ENCODE assay signal across 33 cellular contexts in genomic region chr11:128872094-128872493, GRCh38. TPM values are rescaled to one million over a fixed set of nuclear protein-coding genes. Genes with fewer than 3 reads are reported as not detected.
"Had no signal": no experiment of that assay in that cellular context is flagged by ENCODE, and none has a peak within 500 bp of the region (broad histone marks: within the 10 kb centered on the region; RNA-seq: fewer than 3 reads in every experiment).

No MANE protein-coding gene starts in this region.

- H3K36me3 ChIP-seq: adrenal gland, MG63, WERI-Rb-1 had no signal

- H3K4me1 Mint-ChIP-seq: activated CD4-positive, alpha-beta T cell treated with anti-CD3 and anti-CD28 coated beads, Interleukin-2, amount 10 ng/mL, durations not matched to agents 24 days and 14 days; activated naive CD4-positive, alpha-beta T cell treated with anti-CD3 and anti-CD28 coated beads, Interleukin-2, amount 50 U/mL, for 24 hours; activated T-helper 17 cell treated with anti-CD3 and anti-CD28 coated beads, Interleukin-2, amount 50 U/mL, for 72 hours had no signal

- H3K36me3 Mint-ChIP-seq: activated naive CD4-positive, alpha-beta T cell treated with anti-CD3 and anti-CD28 coated beads, Interleukin-2, amount 50 U/mL, for 24 hours; brain had no signal

- DNase-seq: activated CD4-positive, alpha-beta T cell treated with anti-CD3 and anti-CD28 coated beads, Interleukin-2, amount 10 ng/mL, durations not matched to agents 24 days and 14 days; activated CD4-positive, alpha-beta T cell treated with anti-CD3 and anti-CD28 coated beads, Interleukin-2, amount 50 U/mL, for 4 hours; activated CD8-positive, alpha-beta T cell treated with anti-CD3 and anti-CD28 coated beads for 36 hours; activated effector memory CD4-positive, alpha-beta T cell treated with anti-CD3 and anti-CD28 coated beads, Interleukin-2, amount 50 U/mL, for 16 hours; activated naive CD4-positive, alpha-beta T cell; activated T-cell treated with anti-CD3 and anti-CD28 coated beads, Interleukin-2, amount 50 U/mL, for 1 hour; activated T-cell treated with anti-CD3 and anti-CD28 coated beads, Interleukin-2, amount 50 U/mL, for 72 hours; adrenal gland; central memory CD4-positive, alpha-beta T cell; Kasumi-1; KBM-7; MG63; NCI-H1048; NCI-H1105 treated with DMSO at 0.1 percent for 48 hours; NCI-H1436; NCI-H1694; NCI-H2029; NCI-H345; NCI-H524 treated with DMSO at 0.1 percent for 48 hours; PC-9; SIG-M5; T1000; WERI-Rb-1 had no signal

- H3K4me3 ChIP-seq: adrenal gland, MG63, PC-9 had no signal

- H3K9me3 Mint-ChIP-seq: activated CD4-positive, alpha-beta T cell treated with anti-CD3 and anti-CD28 coated beads, Interleukin-2, amount 10 ng/mL, durations not matched to agents 24 days and 14 days; activated CD8-positive, alpha-beta T cell treated with anti-CD3 and anti-CD28 coated beads for 36 hours; activated naive CD4-positive, alpha-beta T cell treated with anti-CD3 and anti-CD28 coated beads, Interleukin-2, amount 50 U/mL, for 24 hours; activated T-cell treated with anti-CD3 and anti-CD28 coated beads, Interleukin-2, amount 50 U/mL, for 72 hours; activated T-helper 17 cell treated with anti-CD3 and anti-CD28 coated beads, Interleukin-2, amount 50 U/mL, for 72 hours had no signal

- ATAC-seq: activated CD8-positive, alpha-beta T cell treated with anti-CD3 and anti-CD28 coated beads for 36 hours; activated T-cell treated with anti-CD3 and anti-CD28 coated beads, Interleukin-2, amount 50 U/mL, for 72 hours; activated T-helper 17 cell treated with anti-CD3 and anti-CD28 coated beads, Interleukin-2, amount 50 U/mL, for 72 hours; Right ventricle myocardium inferior had no signal

- H2AFZ ChIP-seq: PC-9 had no signal

- H3K4me1 ChIP-seq: adrenal gland had no signal

- H3K27ac Mint-ChIP-seq: activated CD4-positive, alpha-beta T cell treated with anti-CD3 and anti-CD28 coated beads, Interleukin-2, amount 10 ng/mL, durations not matched to agents 24 days and 14 days; activated CD8-positive, alpha-beta T cell treated with anti-CD3 and anti-CD28 coated beads for 36 hours; activated naive CD4-positive, alpha-beta T cell treated with anti-CD3 and anti-CD28 coated beads, Interleukin-2, amount 50 U/mL, for 24 hours; activated T-cell treated with anti-CD3 and anti-CD28 coated beads, Interleukin-2, amount 50 U/mL, for 72 hours; activated T-helper 17 cell treated with anti-CD3 and anti-CD28 coated beads, Interleukin-2, amount 50 U/mL, for 72 hours had no signal

- H3K27ac ChIP-seq: adrenal gland, PC-9, RWPE1, WERI-Rb-1 had no signal

- H3K9me3 ChIP-seq: adrenal gland, MG63 had no signal

- H3K27me3 Mint-ChIP-seq: activated naive CD4-positive, alpha-beta T cell treated with anti-CD3 and anti-CD28 coated beads, Interleukin-2, amount 50 U/mL, for 24 hours had no signal

- H3K27me3 ChIP-seq: adrenal gland, MG63 had no signal

- H3K4me3 Mint-ChIP-seq: activated CD4-positive, alpha-beta T cell treated with anti-CD3 and anti-CD28 coated beads, Interleukin-2, amount 10 ng/mL, durations not matched to agents 24 days and 14 days; activated CD8-positive, alpha-beta T cell treated with anti-CD3 and anti-CD28 coated beads for 36 hours; activated naive CD4-positive, alpha-beta T cell treated with anti-CD3 and anti-CD28 coated beads, Interleukin-2, amount 50 U/mL, for 24 hours; activated T-cell treated with anti-CD3 and anti-CD28 coated beads, Interleukin-2, amount 50 U/mL, for 72 hours; activated T-helper 17 cell treated with anti-CD3 and anti-CD28 coated beads, Interleukin-2, amount 50 U/mL, for 72 hours had no signal

- H3K4me2 ChIP-seq: PC-9 had no signal

RNA-seq across cellular contexts. Expression of gene KCNJ1, which starts 5.0 kb away (rescaled TPM):
- total RNA-seq: activated CD4-positive, alpha-beta T cell treated with anti-CD3 and anti-CD28 coated beads, Interleukin-2, amount 10 ng/mL, durations not matched to agents 24 days and 14 days; activated CD8-positive, alpha-beta memory T cell treated with anti-CD3 and anti-CD28 coated beads for 36 hours; activated CD8-positive, alpha-beta T cell treated with anti-CD3 and anti-CD28 coated beads for 36 hours; activated T-cell treated with anti-CD3 and anti-CD28 coated beads, Interleukin-2, amount 50 U/mL, for 72 hours; activated T-helper 17 cell treated with anti-CD3 and anti-CD28 coated beads, Interleukin-2, amount 50 U/mL, for 72 hours; adrenal gland; NCI-H460; PC-9; Right ventricle myocardium inferior; SK-MEL-5; T-helper 1 cell treated with Interleukin-12 subunit alpha and Interleukin-12 subunit beta and Interleukin-4 antibody, amounts not matched to agents 30 ng/mL and 1 ng/mL, for 36 hours; T-helper 2 cell treated with Interferon-gamma antibody and Interleukin-4, amounts not matched to agents 100 ng/mL and 5 ng/mL, for 36 hours had no signal

RNA-seq across cellular contexts. Expression of gene KCNJ5, which starts 19.1 kb away (rescaled TPM):
- total RNA-seq: activated CD4-positive, alpha-beta T cell treated with anti-CD3 and anti-CD28 coated beads, Interleukin-2, amount 10 ng/mL, durations not matched to agents 24 days and 14 days; activated CD8-positive, alpha-beta memory T cell treated with anti-CD3 and anti-CD28 coated beads for 36 hours; activated CD8-positive, alpha-beta T cell treated with anti-CD3 and anti-CD28 coated beads for 36 hours; activated T-helper 17 cell treated with anti-CD3 and anti-CD28 coated beads, Interleukin-2, amount 50 U/mL, for 72 hours; NCI-H460; T-helper 1 cell treated with Interleukin-12 subunit alpha and Interleukin-12 subunit beta and Interleukin-4 antibody, amounts not matched to agents 30 ng/mL and 1 ng/mL, for 36 hours; T-helper 2 cell treated with Interferon-gamma antibody and Interleukin-4, amounts not matched to agents 100 ng/mL and 5 ng/mL, for 36 hours had no signal
